Comparison of ENCODE assay signal across 9 cellular contexts in the genomic region with DNA sequence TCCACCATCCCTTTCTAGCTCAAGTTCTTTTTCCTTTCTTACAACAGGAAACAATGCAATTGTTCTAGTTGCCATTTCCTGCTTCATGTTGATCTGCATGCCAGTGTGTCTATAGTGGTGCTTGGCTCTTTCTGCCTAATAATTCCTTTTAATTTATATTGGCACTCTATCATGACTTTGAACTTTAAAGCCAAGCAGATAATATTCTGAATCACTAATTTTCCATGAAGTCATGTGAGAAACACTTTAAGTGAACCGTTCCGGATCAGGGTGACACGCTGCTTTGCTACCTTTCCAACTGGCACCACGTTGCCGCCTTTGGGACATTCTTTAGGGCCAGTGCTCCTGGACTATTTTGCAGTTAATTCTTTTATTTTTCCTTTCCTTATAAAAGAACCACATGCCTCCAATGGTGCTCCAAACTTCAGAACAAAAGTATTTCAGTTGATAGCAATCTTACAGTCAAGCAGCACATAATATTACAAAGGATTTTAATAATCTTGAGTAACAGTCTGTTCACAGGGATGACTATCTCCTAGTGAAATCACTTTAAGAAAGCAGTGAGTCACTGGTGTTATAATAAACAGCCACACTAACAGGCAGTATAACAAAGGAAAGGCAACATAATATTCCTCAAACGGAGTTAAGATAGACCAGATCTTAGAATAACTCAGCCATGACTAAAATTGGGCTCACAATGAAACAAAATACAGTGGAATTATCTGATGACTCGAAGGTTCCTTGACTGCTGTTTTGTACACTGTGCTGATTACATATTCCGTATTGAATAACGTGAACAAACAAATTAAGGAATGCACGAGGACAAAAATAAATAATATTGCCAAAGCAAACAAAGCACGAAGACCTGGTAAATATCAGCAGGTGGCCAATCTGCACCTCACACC. TPM values are rescaled to one million over a fixed set of nuclear protein-coding genes. Genes with fewer than 3 reads are reported as not detected.
DNase-seq lines count a peak whose midpoint lies in the region; FAIRE-seq and TF ChIP-seq lines count a peak whose summit lies in the region.
"Had no signal": no experiment of that assay in that cellular context is flagged by ENCODE, and none has a peak within 500 bp of the region (broad histone marks: within the 10 kb centered on the region; RNA-seq: fewer than 3 reads in every experiment).

No MANE protein-coding gene starts in this region.

- H2BK5ac ChIP-seq in mesendoderm (ENCODE audit: low read length), result no peak overlapping the region

- H2BK15ac ChIP-seq in mesendoderm (replicated peaks; ENCODE audit: low read depth), result no peak overlapping the region

- POLR2A ChIA-PET in OCI-LY7 (lab: Charles Lee), result no interaction called here

- no peak for TF ChIP-seq POLR2A in GM12892 (IDR thresholded peaks at IDR 0.05; ENCODE audit: low read depth, low read length)

- in situ Hi-C loops in mammary epithelial cell (cut with MboI; ENCODE audit: low sequenced_read_pairs in 2 of 2), result no loop called here

- no peak overlapping the region for H3K4ac ChIP-seq in mesendoderm (ENCODE audit: low read depth, low read length)

- H4K20me1 ChIP-seq in BLaER1 treated with 17β-estradiol and CSF1 and Interleukin-3, amounts not matched to agents 10 nM and 100 nM, result no peaks in the 10 kb centered on the region
- H4K20me1 ChIP-seq in mammary epithelial cell (ENCODE audit: insufficient read depth, low read length) (no peaks in the 10 kb centered on the region), OCI-LY7 (ENCODE audit: insufficient read depth, low read length) (no peaks in the 10 kb centered on the region)

- 69% methylated on average over 11 of the region's 11 CpGs for WGBS in mammary epithelial cell (ENCODE audit: low coverage, missing lambda C conversion rate)
- no CpG with 5 or more reads among the region's 11 CpGs for WGBS in mesendoderm (ENCODE audit: extremely low coverage, insufficient coverage, low lambda C conversion rate)

- no peak overlapping the region for H3K56ac ChIP-seq in mesendoderm (ENCODE audit: low read length)

- no peak overlapping the region for H2AFZ ChIP-seq in mammary epithelial cell (ENCODE audit: low read depth, low read length)
- H2AFZ ChIP-seq in OCI-LY7 (ENCODE audit: low read length), result no peak overlapping the region

- H3K27ac ChIP-seq in BLaER1 treated with 17β-estradiol and CSF1 and Interleukin-3, amounts not matched to agents 10 nM and 100 nM, result peak overlapping the region; percentile 3 to 95 (median 49); a peak in 17 of 22 replicates
- H3K27ac ChIP-seq in mammary epithelial cell (ENCODE audit: insufficient read depth, low read depth, low read length) (peak overlapping the region; percentile 59), mesendoderm (ENCODE audit: low read depth, low read length) (no peak overlapping the region), OCI-LY7 (ENCODE audit: low read depth, low read length, poor library complexity, severe bottlenecking) (no peak overlapping the region)

- peak overlapping the region in 10 of 11 experiments; percentile 9 to 85 (median 66); a peak in 18 of 22 replicates for H3K4me2 ChIP-seq in BLaER1 treated with 17β-estradiol and CSF1 and Interleukin-3, amounts not matched to agents 10 nM and 100 nM
- H3K4me2 ChIP-seq in mammary epithelial cell (ENCODE audit: insufficient read depth, low read depth, low read length) (peak overlapping the region; percentile 29), mesendoderm (ENCODE audit: low read length) (no peak overlapping the region), OCI-LY7 (ENCODE audit: low read length) (no peak overlapping the region)

- no peak overlapping the region for H3K18ac ChIP-seq in mesendoderm (ENCODE audit: low read length)

- no peak overlapping the region for H3K4me3 ChIP-seq in BLaER1 treated with 17β-estradiol and CSF1 and Interleukin-3, amounts not matched to agents 10 nM and 100 nM
- H3K4me3 ChIP-seq in LNCaP clone FGC (ENCODE audit: low read depth, low read length), result peak overlapping the region; percentile 2; the same call in 1 of the 2 replicates
- H3K4me3 ChIP-seq in mammary epithelial cell (replicated peaks in 1 of 3; ENCODE audit: insufficient read depth in 1 of 3, low read depth in 2 of 3, low read length in 3 of 3), result no peak overlapping the region
- H3K4me3 ChIP-seq in mesendoderm (ENCODE audit: low read length), result no peak overlapping the region
- H3K4me3 ChIP-seq in OCI-LY7 (ENCODE audit: low read depth, low read length, poor library complexity, severe bottlenecking), result no peak overlapping the region

- H3K9me2 ChIP-seq in OCI-LY7 (ENCODE audit: insufficient read depth, low read length), result no peaks in the 10 kb centered on the region

- H3K79me2 ChIP-seq in mammary epithelial cell (ENCODE audit: insufficient read depth, low read length) (peaks cover 45% of the 10 kb centered on the region), mesendoderm (ENCODE audit: control insufficient read depth, insufficient read depth, low read length) (peaks cover 3% of the 10 kb centered on the region), OCI-LY7 (ENCODE audit: insufficient read depth, low read depth, low read length) (peaks cover 16% of the 10 kb centered on the region; the same call in 1 of the 2 replicates)

- CTCF ChIA-PET in mammary epithelial cell (lab: Charles Lee; ENCODE audit: low non-redundant PET) (no interaction called here), OCI-LY7 (lab: Charles Lee; ENCODE audit: unreplicated experiment) (no interaction called here)

- H3K9ac ChIP-seq in BLaER1 treated with 17β-estradiol and CSF1 and Interleukin-3, amounts not matched to agents 10 nM and 100 nM, result peak overlapping the region in 3 of 11 experiments; percentile 31 to 50 (median 38); a peak in 4 of 22 replicates
- H3K9ac ChIP-seq in mammary epithelial cell (ENCODE audit: insufficient read depth, low read length), result no peak overlapping the region
- no peak overlapping the region for H3K9ac ChIP-seq in mesendoderm (ENCODE audit: low read length)

- H3K27me3 ChIP-seq in BLaER1 treated with 17β-estradiol and CSF1 and Interleukin-3, amounts not matched to agents 10 nM and 100 nM, result no peaks in the 10 kb centered on the region
- H3K27me3 ChIP-seq in mammary epithelial cell (ENCODE audit: insufficient read depth, low read length), result no peaks in the 10 kb centered on the region
- no peaks in the 10 kb centered on the region for H3K27me3 ChIP-seq in mesendoderm (ENCODE audit: insufficient read depth, low read length, poor library complexity)

- H3K23ac ChIP-seq in mesendoderm (ENCODE audit: low read length), result no peak overlapping the region

- BruUV-seq in mammary epithelial cell (replicated peaks; lab: Mats Ljungman, UMichigan) (no TSS peak), OCI-LY7 (replicated peaks; lab: Mats Ljungman, UMichigan) (no TSS peak)

- TF ChIP-seq CTCF in LNCaP clone FGC (IDR thresholded peaks at IDR 0.05; ENCODE audit: control insufficient read depth, extremely low read depth, insufficient read depth), result no peak
- peak in 1 of 2 donors; percentile 6 for TF ChIP-seq CTCF in mammary epithelial cell (conservative IDR thresholded peaks at IDR 0.05 in 1 of 2, IDR thresholded peaks at IDR 0.05 in 1 of 2; ENCODE audit: extremely low read depth in 1 of 2, insufficient read depth in 1 of 2, low read depth in 1 of 2, low read length in 2 of 2)
- no peak for TF ChIP-seq CTCF in OCI-LY7 (conservative IDR thresholded peaks at IDR 0.05; ENCODE audit: low read length)

- peaks cover 23 to 91% (median 73%) of the 10 kb centered on the region in 11 experiments for H3K36me3 ChIP-seq in BLaER1 treated with 17β-estradiol and CSF1 and Interleukin-3, amounts not matched to agents 10 nM and 100 nM
- H3K36me3 ChIP-seq in mammary epithelial cell (ENCODE audit: insufficient read depth, low read length), result peaks cover 4% of the 10 kb centered on the region
- no peaks in the 10 kb centered on the region for H3K36me3 ChIP-seq in mesendoderm (ENCODE audit: control insufficient read depth, insufficient read depth, low read length)
- H3K36me3 ChIP-seq in OCI-LY7 (ENCODE audit: insufficient read depth, low read length), result peaks cover 92% of the 10 kb centered on the region

- H2AK5ac ChIP-seq in mesendoderm (ENCODE audit: low read length), result no peak overlapping the region

- intact Hi-C loops in mammary epithelial cell (cut with micrococcal nuclease), result no loop called here
- intact Hi-C loops in OCI-LY7 (cut with micrococcal nuclease; ENCODE audit: unreplicated experiment), result no loop called here

- peaks cover 6% of the 10 kb centered on the region for H3K79me1 ChIP-seq in mesendoderm (ENCODE audit: low read length)

- FAIRE-seq in GM19239 (lab: Jason Lieb, UNC) (no peak), GM12892 (lab: Jason Lieb, UNC) (no peak)

- DNase-seq in LNCaP clone FGC (ENCODE audit: low read depth) (peak; percentile 73), mammary epithelial cell (peak; percentile 88), mesendoderm (peak; percentile 10), C1 segment of cervical spinal cord (lab: John Stamatoyannopoulos, UW) (no peak), GM19239 (ENCODE audit: insufficient read length, low spot score) (no peak), OCI-LY7 (ENCODE audit: low spot score) (no peak), GM12892 (ENCODE audit: insufficient read length) (no peak)
- DNase-seq: activated effector memory CD4-positive, alpha-beta T cell treated with anti-CD3 and anti-CD28 coated beads, Interleukin-2, amount 50 U/mL, for 16 hours had no signal

- no peak overlapping the region for H2BK120ac ChIP-seq in mesendoderm (ENCODE audit: low read depth, low read length)

- dilution Hi-C loops in mammary epithelial cell (cut with HindIII; ENCODE audit: low sequenced_read_pairs), result no loop called here

- H3K9me3 ChIP-seq in BLaER1 treated with 17β-estradiol and CSF1 and Interleukin-3, amounts not matched to agents 10 nM and 100 nM (replicated peaks in 1 of 11), result peaks cover 3 to 14% (median 7%) of the 10 kb centered on the region in 11 experiments
- H3K9me3 ChIP-seq in mammary epithelial cell (replicated peaks; ENCODE audit: insufficient read depth, low read length) (no peaks in the 10 kb centered on the region), OCI-LY7 (ENCODE audit: low read length) (no peaks in the 10 kb centered on the region; the same call in 1 of the 2 replicates)

- no peak overlapping the region for H4K5ac ChIP-seq in mesendoderm (ENCODE audit: low read length)

- H4K8ac ChIP-seq in mesendoderm (ENCODE audit: low read depth, low read length), result no peak overlapping the region

- H3K4me1 ChIP-seq in BLaER1 treated with 17β-estradiol and CSF1 and Interleukin-3, amounts not matched to agents 10 nM and 100 nM, result peaks cover 3 to 84% (median 72%) of the 10 kb centered on the region in 10 experiments; a peak in 19 of 20 replicates
- H3K4me1 ChIP-seq in mammary epithelial cell (ENCODE audit: insufficient read depth, low read length) (peaks cover 42% of the 10 kb centered on the region), mesendoderm (ENCODE audit: control insufficient read depth, low read depth, low read length) (no peaks in the 10 kb centered on the region), OCI-LY7 (ENCODE audit: insufficient read depth, low read length, poor library complexity, severe bottlenecking) (no peaks in the 10 kb centered on the region)

RNA-seq across cellular contexts. Expression of gene BLOC1S5, which starts 19.0 kb away (rescaled TPM):
- 10 to 100 TPM in 1 of 2 donors, 1 to 10 TPM in 1; 9.0 to 11.9 TPM for total RNA-seq in mammary epithelial cell
- polyA plus RNA-seq in mammary epithelial cell, result 4.2 TPM
- polyA minus RNA-seq in mammary epithelial cell, result 4.4 TPM
- 7.0 TPM for polyA plus RNA-seq in mesendoderm (2013, experiment 1 of 2)
- polyA plus RNA-seq in mesendoderm (2013, experiment 2 of 2), result 7.3 TPM
- total RNA-seq in OCI-LY7 (2014; rRNA removed; shearing (Covaris generic)), result 22.6 and 30.0 TPM in 2 replicates
- total RNA-seq in OCI-LY7 (2022), result 25.7 and 30.7 TPM in 2 replicates
- 11.5 TPM for polyA plus RNA-seq in GM12892 (2012; ENCODE audit: missing spikeins)

RNA-seq across cellular contexts. Expression of gene EEF1E1, which starts 19.1 kb away (rescaled TPM):
- total RNA-seq in mammary epithelial cell (10 to 100 TPM; 20.2 to 39.6 TPM), OCI-LY7 (2022) (68.0 and 70.5 TPM in 2 replicates)
- 55.4 TPM for polyA plus RNA-seq in mammary epithelial cell
- 14.2 TPM for polyA minus RNA-seq in mammary epithelial cell
- polyA plus RNA-seq in mesendoderm (2013, experiment 1 of 2), result 137 TPM
- 150 TPM for polyA plus RNA-seq in mesendoderm (2013, experiment 2 of 2)
- total RNA-seq in OCI-LY7 (2014; rRNA removed; shearing (Covaris generic)), result 54.6 and 70.9 TPM in 2 replicates
- 73.4 TPM for polyA plus RNA-seq in GM12892 (2012; ENCODE audit: missing spikeins)

Comparison
In these comparisons a context has a peak if more than half of its experiments do, and no peak if none do; other contexts are left out.
1. H3K27ac ChIP-seq: peak in BLaER1 treated with 17β-estradiol and CSF1 and Interleukin-3, amounts not matched to agents 10 nM and 100 nM (11 of 11) and mammary epithelial cell (single experiment); none in mesendoderm (single experiment) and OCI-LY7 (single experiment).
2. H3K4me2 ChIP-seq: peak in BLaER1 treated with 17β-estradiol and CSF1 and Interleukin-3, amounts not matched to agents 10 nM and 100 nM (10 of 11) and mammary epithelial cell (single experiment); none in mesendoderm (single experiment) and OCI-LY7 (single experiment).
3. DNase-seq: peak in LNCaP clone FGC (single experiment), mammary epithelial cell (single experiment) and mesendoderm (single experiment); none in C1 segment of cervical spinal cord (0 of 14), GM19239 (single experiment), OCI-LY7 (single experiment) and GM12892 (single experiment).